ENCODE assay signal across 24 cellular contexts in genomic region chr16:7421578-7421977, GRCh38.
"Had no signal": no experiment of that assay in that cellular context is flagged by ENCODE, and none has a peak within 500 bp of the region (broad histone marks: within the 10 kb centered on the region; RNA-seq: fewer than 3 reads in every experiment).

No MANE protein-coding gene starts in this region.

- H3K4me1 ChIP-seq: lower lobe of right lung, testis, thyroid gland, transverse colon, upper lobe of left lung, vagina had no signal

- ATAC-seq: heart right ventricle; lower lobe of right lung; natural killer cell; right cardiac atrium; stimulated activated memory B cell treated with anti-CD40 and anti-IgM and Interleukin-4, amounts not matched to agents 10 μg/mL and 1 μg/mL and 100 μg/mL, for 72 hours; stimulated activated naive CD8-positive, alpha-beta T cell treated with anti-CD3 and anti-CD28 coated beads, Interleukin-15, amount 100 ng/mL, for 72 hours had no signal

- H2AFZ ChIP-seq: hepatocyte had no signal

- H3K4me2 ChIP-seq: hepatocyte, smooth muscle cell had no signal

- H3K36me3 ChIP-seq: heart right ventricle, lower lobe of right lung, ovary, thyroid gland, transverse colon, upper lobe of left lung, vagina had no signal

- H3K9me3 ChIP-seq: lower lobe of right lung, ovary, testis, thyroid gland, transverse colon, upper lobe of left lung, vagina had no signal

- H3K79me2 ChIP-seq: hepatocyte had no signal

- H3K27ac ChIP-seq: heart right ventricle, hepatocyte, lower lobe of right lung, ovary, testis, thyroid gland, transverse colon, upper lobe of left lung, vagina had no signal

- H3K27me3 ChIP-seq: heart right ventricle, ovary, testis, thyroid gland, transverse colon, upper lobe of left lung, vagina had no signal

- H3K4me3 ChIP-seq: heart right ventricle, hepatocyte, lower lobe of right lung, ovary, smooth muscle cell, testis, thyroid gland, transverse colon, upper lobe of left lung, vagina had no signal

- DNase-seq: heart right ventricle; islet precursor cell; lower lobe of right lung; mammary epithelial cell; mesenchymal stem cell; naive B cell; natural killer cell; nephron progenitor cell; ovary; right cardiac atrium; stimulated activated CD4-positive, alpha-beta T cell treated with anti-CD3 and anti-CD28 coated beads, Interleukin-1b, Interleukin-23, amount 100 ng/mL, for 48 hours; stimulated activated CD4-positive, alpha-beta T cell treated with anti-CD3 and anti-CD28 coated beads, Interleukin-2, amount 100 ng/mL, for 48 hours; stimulated activated CD4-positive, alpha-beta T cell treated with anti-CD3 and anti-CD28 coated beads, Interleukin-4, amount 100 ng/mL, for 4 hours; stimulated activated CD8-positive, alpha-beta memory T cell treated with anti-CD3 and anti-CD28 coated beads, Interleukin-4, amount 100 ng/mL, for 48 hours; stimulated activated naive CD4-positive, alpha-beta T cell treated with Interleukin-2 at 50 U/mL for 16 hours; stimulated activated naive CD8-positive, alpha-beta T cell treated with anti-CD3 and anti-CD28 coated beads, Interleukin-15, amount 100 ng/mL, for 72 hours; testis; thyroid gland; transverse colon; upper lobe of left lung had no signal
